Comparison of ENCODE assay signal across 9 cellular contexts in the genomic region with DNA sequence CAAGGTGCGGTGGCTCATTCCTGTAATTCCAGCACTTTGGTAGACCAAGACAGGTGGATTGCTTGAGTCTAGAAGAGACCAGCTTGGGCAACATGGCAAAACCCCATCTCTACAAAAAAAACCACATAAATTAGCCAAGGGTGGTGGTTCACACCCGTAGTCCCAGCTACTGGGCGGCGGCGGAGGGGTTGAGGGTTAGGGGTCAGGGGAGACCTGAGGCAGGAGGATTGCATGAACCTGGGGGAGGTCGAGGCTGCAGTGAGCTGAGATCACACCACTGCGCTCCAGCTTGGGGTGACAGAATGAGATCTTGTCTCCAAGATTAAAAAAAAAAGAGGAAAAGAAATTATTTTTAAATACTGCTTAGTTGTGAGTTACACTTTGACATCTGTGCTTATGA. TPM values are rescaled to one million over a fixed set of nuclear protein-coding genes. Genes with fewer than 3 reads are reported as not detected.
"Had no signal": no experiment of that assay in that cellular context is flagged by ENCODE, and none has a peak within 500 bp of the region (broad histone marks: within the 10 kb centered on the region; RNA-seq: fewer than 3 reads in every experiment).

No MANE protein-coding gene starts in this region.

- H3K9me3 Mint-ChIP-seq: HFFc6, IgD-negative memory B cell had no signal

- H3K4me3 ChIP-seq: GM23248, HAP-1 had no signal

- H3K27ac ChIP-seq: GM23248 had no signal

- DNase-seq: GM23248, GOT3, H7, HFFc6 had no signal

- H3K9ac ChIP-seq: GM23248 had no signal

- ATAC-seq: HCT116 had no signal

- H2AFZ ChIP-seq: GM23248 had no signal

- H3K4me3 Mint-ChIP-seq: HFFc6, IgD-negative memory B cell had no signal

- H3K36me3 ChIP-seq: HAP-1 had no signal

- H3K9me3 ChIP-seq: HAP-1 had no signal

- H3K27me3 Mint-ChIP-seq: IgD-negative memory B cell had no signal

RNA-seq across cellular contexts. Expression of gene HTR2B, which starts 1.3 kb away (rescaled TPM):
- total RNA-seq: GM23248, H4, H7, HT-29 had no signal
- polyA plus RNA-seq: IgD-negative memory B cell had no signal
